16 cellular contexts compared by ENCODE assay signal in genomic region chr3:149688122-149688757, GRCh38.
"Had no signal": no experiment of that assay in that cellular context is flagged by ENCODE, and none has a peak within 500 bp of the region (broad histone marks: within the 10 kb centered on the region; RNA-seq: fewer than 3 reads in every experiment).

No MANE protein-coding gene starts in this region.

- H3K4me3 ChIP-seq: cardiac muscle cell, gastroesophageal sphincter, right lobe of liver, transverse colon had no signal

- H3K27ac ChIP-seq: cardiac muscle cell, gastroesophageal sphincter, right lobe of liver, transverse colon, VCaP had no signal

- H3K27me3 Mint-ChIP-seq: progenitor cell of endocrine pancreas had no signal

- ATAC-seq: activated CD4-positive, alpha-beta T cell treated with anti-CD3 and anti-CD28 coated beads for 36 hours; activated T-cell treated with anti-CD3 and anti-CD28 coated beads, Interleukin-2, amount 50 U/mL, for 72 hours; gastroesophageal sphincter; natural killer cell treated with Interleukin-12 subunit alpha and Interleukin-12 subunit beta and Interleukin-15 and Interleukin-18, amount 100 ng/mL, for 72 hours; stimulated activated memory B cell treated with anti-CD40 and anti-IgM and Interleukin-4, amounts not matched to agents 10 μg/mL and 1 μg/mL and 100 μg/mL, for 72 hours; T-cell had no signal

- DNase-seq: activated CD4-positive, alpha-beta memory T cell treated with anti-CD3 and anti-CD28 coated beads, Interleukin-2, amount 10 ng/mL, durations not matched to agents 7 days and 5 days; activated CD4-positive, alpha-beta T cell treated with anti-CD3 and anti-CD28 coated beads for 36 hours; activated gamma-delta T cell treated with Interleukin-2 at 50 U/mL for 16 hours; activated T-cell treated with anti-CD3 and anti-CD28 coated beads, Interleukin-2, amount 50 U/mL, for 72 hours; hippocampal formation; kidney glomerular epithelial cell; nucleus accumbens; right lobe of liver; T-cell; transverse colon had no signal

- H3K27ac Mint-ChIP-seq: activated CD4-positive, alpha-beta memory T cell treated with anti-CD3 and anti-CD28 coated beads, Interleukin-2, amount 10 ng/mL, durations not matched to agents 7 days and 5 days; activated CD4-positive, alpha-beta T cell treated with anti-CD3 and anti-CD28 coated beads for 36 hours; activated T-cell treated with anti-CD3 and anti-CD28 coated beads, Interleukin-2, amount 50 U/mL, for 72 hours; natural killer cell treated with Interleukin-12 subunit alpha and Interleukin-12 subunit beta and Interleukin-15 and Interleukin-18, amount 100 ng/mL, for 72 hours; progenitor cell of endocrine pancreas; stimulated activated memory B cell treated with anti-CD40 and anti-IgM and Interleukin-4, amounts not matched to agents 10 μg/mL and 1 μg/mL and 100 μg/mL, for 72 hours; T-cell had no signal

- H3K9me3 Mint-ChIP-seq: activated CD4-positive, alpha-beta memory T cell treated with anti-CD3 and anti-CD28 coated beads, Interleukin-2, amount 10 ng/mL, durations not matched to agents 7 days and 5 days had no signal

- H3K27me3 ChIP-seq: cardiac muscle cell, gastroesophageal sphincter, right lobe of liver, transverse colon had no signal

- H3K4me3 Mint-ChIP-seq: activated CD4-positive, alpha-beta memory T cell treated with anti-CD3 and anti-CD28 coated beads, Interleukin-2, amount 10 ng/mL, durations not matched to agents 7 days and 5 days; activated CD4-positive, alpha-beta T cell treated with anti-CD3 and anti-CD28 coated beads for 36 hours; activated T-cell treated with anti-CD3 and anti-CD28 coated beads, Interleukin-2, amount 50 U/mL, for 72 hours; natural killer cell treated with Interleukin-12 subunit alpha and Interleukin-12 subunit beta and Interleukin-15 and Interleukin-18, amount 100 ng/mL, for 72 hours; stimulated activated memory B cell treated with anti-CD40 and anti-IgM and Interleukin-4, amounts not matched to agents 10 μg/mL and 1 μg/mL and 100 μg/mL, for 72 hours; T-cell had no signal

- H3K4me1 Mint-ChIP-seq: activated CD4-positive, alpha-beta memory T cell treated with anti-CD3 and anti-CD28 coated beads, Interleukin-2, amount 10 ng/mL, durations not matched to agents 7 days and 5 days; activated CD4-positive, alpha-beta T cell treated with anti-CD3 and anti-CD28 coated beads for 36 hours; stimulated activated memory B cell treated with anti-CD40 and anti-IgM and Interleukin-4, amounts not matched to agents 10 μg/mL and 1 μg/mL and 100 μg/mL, for 72 hours; T-cell had no signal

- H3K4me1 ChIP-seq: gastroesophageal sphincter, right lobe of liver, transverse colon had no signal

- H3K9me3 ChIP-seq: gastroesophageal sphincter, right lobe of liver, transverse colon had no signal

- H3K36me3 ChIP-seq: cardiac muscle cell, gastroesophageal sphincter, right lobe of liver, transverse colon had no signal
